ENCODE assay signal across 12 cellular contexts in the genomic region with DNA sequence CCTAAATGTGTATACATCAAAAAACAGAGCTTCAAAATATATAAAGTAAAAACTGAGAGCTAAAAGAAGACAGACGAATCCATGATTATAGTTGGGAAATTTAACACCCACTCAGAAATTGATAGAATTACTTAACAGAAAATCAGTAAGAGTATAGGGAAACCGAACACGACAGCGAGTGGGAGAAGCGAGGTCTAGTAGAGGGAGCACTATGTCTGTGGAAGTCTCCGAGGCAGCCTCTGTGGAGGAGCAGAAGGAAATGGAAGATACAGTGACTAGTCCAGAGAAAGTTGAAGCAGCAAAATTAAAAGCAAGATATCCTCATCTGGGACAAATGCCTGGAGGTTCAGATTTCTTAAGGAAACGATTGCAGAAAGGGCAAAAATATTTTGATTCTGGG. TPM values are rescaled to one million over a fixed set of nuclear protein-coding genes. Genes with fewer than 3 reads are reported as not detected.
"Had no signal": no experiment of that assay in that cellular context is flagged by ENCODE, and none has a peak within 500 bp of the region (broad histone marks: within the 10 kb centered on the region; RNA-seq: fewer than 3 reads in every experiment).

No MANE protein-coding gene starts in this region.

- FAIRE-seq: H1, H54 had no signal

- DNase-seq: GM23248, GOT3, H7, H9, HCEC 1CT, HFFc6 had no signal

- H3K4me3 ChIP-seq: GM23248, GM23338, HAP-1 had no signal

- H3K4me3 Mint-ChIP-seq: GM23338, H9, HFFc6 had no signal

- H3K36me3 ChIP-seq: HAP-1 had no signal

- ATAC-seq: GM23338, HCT116 had no signal

- H2AFZ ChIP-seq: GM23248, GM23338 had no signal

- H3K27ac ChIP-seq: GM23248 had no signal

- H3K4me1 ChIP-seq: HAP-1 had no signal

- H3K9ac ChIP-seq: GM23248 had no signal

- H3K4me1 Mint-ChIP-seq: GM23338, H9 had no signal

- H3K27ac Mint-ChIP-seq: GM23338, H9, HFFc6 had no signal

- H3K4me2 ChIP-seq: GM23338 had no signal

- H3K9me3 ChIP-seq: HAP-1 had no signal

RNA-seq across cellular contexts. Expression of a gene that starts 38.8 kb away (rescaled TPM):
- total RNA-seq: GM23248, GM23338, H1, H4, H7, H9, HFFc6 had no signal
- polyA plus RNA-seq: GM23248, GM23338, H1 had no signal
